27 cellular contexts compared by ENCODE assay signal in genomic region chr1:87714278-87714677, GRCh38.
"Had no signal": no experiment of that assay in that cellular context is flagged by ENCODE, and none has a peak within 500 bp of the region (broad histone marks: within the 10 kb centered on the region; RNA-seq: fewer than 3 reads in every experiment).

No MANE protein-coding gene starts in this region.

- H3K4me3 ChIP-seq: stomach, suprapubic skin, testis, thoracic aorta, thyroid gland, tibial artery, tibial nerve, transverse colon, upper lobe of left lung, upper lobe of right lung, uterus, vagina had no signal

- H3K27me3 ChIP-seq: stomach, suprapubic skin, testis, thyroid gland, tibial artery, tibial nerve, transverse colon, upper lobe of left lung, upper lobe of right lung, vagina had no signal

- FAIRE-seq: urothelium cell line had no signal

- H3K36me3 ChIP-seq: stomach, suprapubic skin, thoracic aorta, thyroid gland, tibial artery, tibial nerve, transverse colon, upper lobe of left lung, upper lobe of right lung, uterus, vagina had no signal

- H3K4me1 ChIP-seq: testis, thyroid gland, tibial artery, upper lobe of left lung, upper lobe of right lung, uterus, vagina had no signal

- DNase-seq: stimulated activated CD4-positive, alpha-beta T cell treated with anti-CD3 and anti-CD28 coated beads, Interleukin-2, amount 100 ng/mL, for 48 hours; stimulated activated CD4-positive, alpha-beta T cell treated with anti-CD3 and anti-CD28 coated beads, Interleukin-4, amount 100 ng/mL, for 1 hour; stimulated activated CD4-positive, alpha-beta T cell treated with anti-CD3 and anti-CD28 coated beads, Interleukin-4, amount 100 ng/mL, for 24 hours; stimulated activated CD4-positive, alpha-beta T cell treated with anti-CD3 and anti-CD28 coated beads, Interleukin-4, amount 100 ng/mL, for 4 hours; stimulated activated CD8-positive, alpha-beta memory T cell treated with anti-CD3 and anti-CD28 coated beads, Interleukin-4, amount 100 ng/mL, for 48 hours; stimulated activated naive B cell treated with anti-CD40 and anti-IgM and Interleukin-4, amounts not matched to agents 10 μg/mL and 1 μg/mL and 100 μg/mL, for 72 hours; stimulated activated naive CD4-positive, alpha-beta T cell; stimulated activated naive CD4-positive, alpha-beta T cell treated with Interleukin-2 at 50 U/mL for 16 hours; stimulated activated naive CD8-positive, alpha-beta T cell treated with anti-CD3 and anti-CD28 coated beads, Interleukin-15, amount 100 ng/mL, for 72 hours; stimulated activated naive CD8-positive, alpha-beta T cell treated with anti-CD3 and anti-CD28 coated beads, Interleukin-15, Interleukin-2, amounts not matched to agents 100 U/mL and 50 U/mL, for 24 hours; stomach; substantia nigra; testis; thyroid gland; tibial artery; transverse colon; trophoblast cell; upper lobe of left lung; upper lobe of right lung; uterus had no signal

- H3K9me3 ChIP-seq: stomach, suprapubic skin, testis, thoracic aorta, thyroid gland, tibial artery, tibial nerve, transverse colon, upper lobe of left lung, upper lobe of right lung, uterus, vagina had no signal

- ATAC-seq: stimulated activated effector memory CD8-positive, alpha-beta T cell treated with anti-CD3 and anti-CD28 coated beads, Interleukin-12 subunit alpha, Interleukin-12 subunit beta, amount 100 ng/mL, for 72 hours; stimulated activated memory B cell treated with anti-CD40 and anti-IgM and Interleukin-4, amounts not matched to agents 10 μg/mL and 1 μg/mL and 100 μg/mL, for 72 hours; stimulated activated naive B cell treated with anti-CD40 and anti-IgM and Interleukin-4, amounts not matched to agents 10 μg/mL and 1 μg/mL and 100 μg/mL, for 72 hours; stimulated activated naive CD8-positive, alpha-beta T cell treated with anti-CD3 and anti-CD28 coated beads, Interleukin-15, amount 100 ng/mL, for 72 hours; stimulated activated naive CD8-positive, alpha-beta T cell treated with anti-CD3 and anti-CD28 coated beads, Interleukin-15, Interleukin-2, amounts not matched to agents 100 U/mL and 50 U/mL, for 24 hours; upper lobe of right lung had no signal

- H3K27ac ChIP-seq: stomach, suprapubic skin, testis, thoracic aorta, thyroid gland, tibial artery, tibial nerve, transverse colon, upper lobe of left lung, upper lobe of right lung, uterus, vagina had no signal
